ENCODE assay signal across 8 cellular contexts in genomic region chr20:36467076-36467999, GRCh38.
A peak's percentile ranks its signal among the peaks of the same experiment; 100 is the strongest.
DNase-seq lines count a peak whose midpoint lies in the region; ATAC-seq, FAIRE-seq and TF ChIP-seq lines count a peak whose summit lies in the region.

No MANE protein-coding gene starts in this region.

- H3K27ac ChIP-seq in pancreas, result peak overlapping the region; percentile 27 to 75 (median 56)

- TF ChIP-seq CTCF in GM10248 (IDR thresholded peaks at IDR 0.05; ENCODE audit: control extremely low read depth, extremely low read depth, low read depth, missing control alignments) (no peak), pancreas (IDR thresholded peaks at IDR 0.05) (no peak)

- 23 to 28% methylated on average over 8 of the region's 8 CpGs for WGBS in pancreas, 2 donors

- H3K9me3 ChIP-seq in pancreas, result no peaks in the 10 kb centered on the region

- peaks cover 61 to 88% (median 76%) of the 10 kb centered on the region in 3 donors for H3K4me1 ChIP-seq in pancreas

- CTCF ChIA-PET in GM10248 (lab: Yijun Ruan, JAX), result interaction anchor here (1.2 to 1.7 kb wide), 2 partner anchors 14 to 94 kb away, joined by 3 to 8 read pairs; no protein-coding TSS in a partner anchor

- peak in 3 of 4 donors; percentile 6 to 15 (median 7) for ATAC-seq in pancreas

- POLR2A ChIA-PET in GM10248 (lab: Yijun Ruan, JAX), result no interaction called here

- no peak for FAIRE-seq in pancreas (lab: Jason Lieb, UNC)

- H3K36me3 ChIP-seq in pancreas, result no peaks in the 10 kb centered on the region

- intact Hi-C loops in pancreas (cut with DNase I), result no loop called here

- DNase-seq in GM10248 (ENCODE audit: extremely low spot score) (peak; percentile 61), NCI-H345 (lab: John Stamatoyannopoulos, UW) (peak; percentile 92), activated T-cell treated with anti-CD3 and anti-CD28 coated beads for 4 hours (peak; percentile 12), fibroblast of gingiva (ENCODE audit: low read depth) (peak; percentile 38), pancreas (peak in 5 of 6 donors; percentile 61 to 90 (median 73)), HCEC 1CT (no peak), GOT3 (lab: John Stamatoyannopoulos, UW) (no peak), GM19240 (ENCODE audit: insufficient read length, low spot score) (no peak)

- H3K27me3 ChIP-seq in pancreas, result no peaks in the 10 kb centered on the region

- no peak overlapping the region for H3K4me3 ChIP-seq in pancreas

Comparison
In these comparisons a context has a peak if more than half of its experiments do, and no peak if none do; other contexts are left out.
1. DNase-seq: peak in GM10248 (single experiment), NCI-H345 (single experiment), activated T-cell treated with anti-CD3 and anti-CD28 coated beads for 4 hours (single experiment), fibroblast of gingiva (single experiment) and pancreas (5 of 6); none in HCEC 1CT (single experiment), GOT3 (single experiment) and GM19240 (single experiment).